ENCODE assay signal across 1 cellular context in genomic region chr1:155226188-155226909, GRCh38.
TF ChIP-seq lines count a peak whose summit lies in the region.

No MANE protein-coding gene starts in this region.

TF ChIP-seq in HEK293, 187 proteins besides CTCF, POLR2A, EP300 and RAD21 (continued from another document and continues in another):
- TF ChIP-seq ZNF639 (tag by site-specific recombination; IDR thresholded peaks at IDR 0.05) (peak; percentile 37; the same call in 1 of the 2 replicates), ZNF248 (tag by site-specific recombination; IDR thresholded peaks at IDR 0.05) (no peak), OVOL3 (tag by site-specific recombination; IDR thresholded peaks at IDR 0.05) (no peak), ZNF664 (tag by site-specific recombination; IDR thresholded peaks at IDR 0.05) (no peak), GLIS1 (tag by site-specific recombination; IDR thresholded peaks at IDR 0.05) (peak; percentile 13; the same call in 1 of the 2 replicates), ZNF132 (tag by site-specific recombination; IDR thresholded peaks at IDR 0.05; ENCODE audit: borderline replicate concordance) (no peak), REPIN1 (tag by site-specific recombination; IDR thresholded peaks at IDR 0.05; ENCODE audit: low read depth) (no peak), REST (tag by site-specific recombination; IDR thresholded peaks at IDR 0.05) (no peak), ZNF560 (tag by site-specific recombination; IDR thresholded peaks at IDR 0.05; ENCODE audit: borderline replicate concordance) (no peak), ZNF76 (tag by site-specific recombination; IDR thresholded peaks at IDR 0.05; ENCODE audit: borderline replicate concordance, low read depth) (no peak; the same call in 1 of the 2 replicates), ZNF184 (tag by site-specific recombination; IDR thresholded peaks at IDR 0.05) (no peak), KLF7 (tag by site-specific recombination; IDR thresholded peaks at IDR 0.05; ENCODE audit: borderline replicate concordance) (no peak), ZNF394 (tag by site-specific recombination; IDR thresholded peaks at IDR 0.05; ENCODE audit: borderline replicate concordance) (no peak), AEBP2 (tag by site-specific recombination; IDR thresholded peaks at IDR 0.05; ENCODE audit: borderline replicate concordance) (no peak), ZNF670 (tag by site-specific recombination; IDR thresholded peaks at IDR 0.05; ENCODE audit: low read depth) (no peak), ZNF302 (tag by site-specific recombination; IDR thresholded peaks at IDR 0.05; ENCODE audit: low read depth) (no peak), ZNF704 (tag by site-specific recombination; IDR thresholded peaks at IDR 0.05) (no peak), ZNF596 (tag by site-specific recombination; IDR thresholded peaks at IDR 0.05) (no peak; the same call in 1 of the 2 replicates), KLF9 (tag by site-specific recombination; IDR thresholded peaks at IDR 0.05; ENCODE audit: low read depth) (peak; percentile 58; the same call in 1 of the 2 replicates), RBAK (tag by site-specific recombination; IDR thresholded peaks at IDR 0.05) (no peak), ZNF555 (tag by site-specific recombination; conservative IDR thresholded peaks at IDR 0.05) (no peak), ZNF23 (tag by site-specific recombination; IDR thresholded peaks at IDR 0.05; ENCODE audit: borderline replicate concordance) (no peak), ZNF311 (tag by site-specific recombination; IDR thresholded peaks at IDR 0.05; ENCODE audit: borderline replicate concordance) (no peak), ZNF37A (tag by site-specific recombination; IDR thresholded peaks at IDR 0.05) (no peak), ZNF223 (tag by site-specific recombination; IDR thresholded peaks at IDR 0.05) (no peak), KLF1 (tag by site-specific recombination; IDR thresholded peaks at IDR 0.05) (no peak; the same call in 1 of the 2 replicates), YY2 (tag by site-specific recombination; IDR thresholded peaks at IDR 0.05) (no peak), ZNF2 (tag by site-specific recombination; IDR thresholded peaks at IDR 0.05) (peak; percentile 97), ZBTB10 (tag by site-specific recombination; IDR thresholded peaks at IDR 0.05) (0 out of 2 replicates have a peak, but pooled peaks have one; percentile 36), ZNF140 (tag by site-specific recombination; IDR thresholded peaks at IDR 0.05) (no peak), ZNF677 (tag by site-specific recombination; IDR thresholded peaks at IDR 0.05) (no peak), ZNF530 (tag by site-specific recombination; IDR thresholded peaks at IDR 0.05; ENCODE audit: low read depth) (no peak), GLI4 (tag by site-specific recombination; IDR thresholded peaks at IDR 0.05) (no peak), ZNF18 (tag by site-specific recombination; IDR thresholded peaks at IDR 0.05) (0 out of 2 replicates have a peak, but pooled peaks have one; percentile 68), TRIM28 (IDR thresholded peaks at IDR 0.05; ENCODE audit: borderline replicate concordance, low read length) (peak; percentile 41; the same call in 1 of the 2 replicates), PRDM1 (tag by site-specific recombination; IDR thresholded peaks at IDR 0.05) (peak; percentile 98), PRDM4 (tag by site-specific recombination; IDR thresholded peaks at IDR 0.05) (0 out of 2 replicates have a peak, but pooled peaks have one; percentile 8), ZNF785 (tag by site-specific recombination; IDR thresholded peaks at IDR 0.05) (no peak), PBX3 (CRISPR knock-in tag; IDR thresholded peaks at IDR 0.05) (no peak), ZBTB49 (tag by site-specific recombination; IDR thresholded peaks at IDR 0.05; ENCODE audit: low read depth) (no peak), ELK4 (IDR thresholded peaks at IDR 0.05; ENCODE audit: borderline replicate concordance, low read depth, low read length) (no peak), ZFP37 (tag by site-specific recombination; IDR thresholded peaks at IDR 0.05) (peak; percentile 39; the same call in 1 of the 2 replicates)
